10 cellular contexts compared by ENCODE assay signal in genomic region chr15:45391746-45392711, GRCh38. TPM values are rescaled to one million over a fixed set of nuclear protein-coding genes. Genes with fewer than 3 reads are reported as not detected.
DNase-seq lines count a peak whose midpoint lies in the region; ATAC-seq and TF ChIP-seq lines count a peak whose summit lies in the region.
"Had no signal": no experiment of that assay in that cellular context is flagged by ENCODE, and none has a peak within 500 bp of the region (broad histone marks: within the 10 kb centered on the region; RNA-seq: fewer than 3 reads in every experiment).

No MANE protein-coding gene starts in this region.

- H3K79me2 ChIP-seq in osteoblast (ENCODE audit: insufficient read depth, low read length): no peaks in the 10 kb centered on the region

- DNase-seq in GDM1 (lab: John Stamatoyannopoulos, UW) (peak; percentile 14), left colon (no peak), osteoblast (ENCODE audit: insufficient read length, low spot score, missing footprints) (no peak)
- DNase-seq in activated CD4-positive, alpha-beta T cell treated with anti-CD3 and anti-CD28 coated beads, Interleukin-2, amount 10 ng/mL, durations not matched to agents 7 days and 5 days: no peak
- DNase-seq: NCI-H1092 had no signal

- no peaks in the 10 kb centered on the region for H3K4me1 Mint-ChIP-seq in activated CD4-positive, alpha-beta T cell treated with anti-CD3 and anti-CD28 coated beads, Interleukin-2, amount 10 ng/mL, durations not matched to agents 7 days and 5 days

- ATAC-seq in GM19463 (IDR thresholded peaks at IDR 0.05; ENCODE audit: unreplicated experiment): peak; percentile 94
- peak; percentile 97 for ATAC-seq in HG03175 (IDR thresholded peaks at IDR 0.05; ENCODE audit: unreplicated experiment)
- ATAC-seq in left colon: no peak
- no peak for ATAC-seq in SK-N-SH treated with all-trans-retinoic acid at 6 μM for 48 hours

- no peak for TF ChIP-seq CTCF in osteoblast (IDR thresholded peaks at IDR 0.05; ENCODE audit: extremely low read depth, low read depth, low read length)

- CTCF ChIA-PET in activated CD4-positive, alpha-beta T cell treated with anti-CD3 and anti-CD28 coated beads, Interleukin-2, amount 10 ng/mL, durations not matched to agents 7 days and 5 days (lab: Charles Lee): interaction anchor here (0.5 to 1.4 kb wide), 5 partner anchors 11 to 212 kb away, joined by 3 read pairs; a partner anchor contains a TSS

- H3K4me3 ChIP-seq in osteoblast (ENCODE audit: insufficient read depth, low read length): no peak overlapping the region

- H3K9me3 ChIP-seq in osteoblast (ENCODE audit: low read depth, low read length): no peaks in the 10 kb centered on the region

- no peak overlapping the region for H2AFZ ChIP-seq in osteoblast (ENCODE audit: low read length)

- H3K4me2 ChIP-seq in osteoblast (ENCODE audit: insufficient read depth, low read length): no peak overlapping the region

- intact Hi-C loops in left colon (cut with DNase I, micrococcal nuclease): loop anchor here in 1 of 2 donors (10.0 kb wide), 1 partner anchor 187 kb away; no protein-coding TSS in a partner anchor

- no peaks in the 10 kb centered on the region for H3K36me3 ChIP-seq in osteoblast (ENCODE audit: insufficient read depth, low read length)

- H3K27ac ChIP-seq in angular gyrus (ENCODE audit: low read depth, low read length) (peak overlapping the region; percentile 10), osteoblast (ENCODE audit: low read depth, low read length) (no peak overlapping the region)

- no peaks in the 10 kb centered on the region for H3K4me1 ChIP-seq in osteoblast (ENCODE audit: insufficient read depth, low read length)

- H3K4me3 Mint-ChIP-seq in activated CD4-positive, alpha-beta T cell treated with anti-CD3 and anti-CD28 coated beads, Interleukin-2, amount 10 ng/mL, durations not matched to agents 7 days and 5 days: no peak overlapping the region

- no peak overlapping the region for H3K27ac Mint-ChIP-seq in activated CD4-positive, alpha-beta T cell treated with anti-CD3 and anti-CD28 coated beads, Interleukin-2, amount 10 ng/mL, durations not matched to agents 7 days and 5 days
- H3K27ac Mint-ChIP-seq: activated T-helper 2 cell treated with anti-CD3 and anti-CD28 coated beads, Interferon-gamma antibody, Interleukin-2, Interleukin-4, amounts not matched to agents 10 μg/mL and 5 μg/mL and 100 μg/mL, durations not matched to agents 14 hours and 24 hours and 36 hours had no signal

- peaks cover 4% of the 10 kb centered on the region for H3K27me3 Mint-ChIP-seq in activated CD4-positive, alpha-beta T cell treated with anti-CD3 and anti-CD28 coated beads, Interleukin-2, amount 10 ng/mL, durations not matched to agents 7 days and 5 days

- peaks cover 30% of the 10 kb centered on the region for H3K27me3 ChIP-seq in osteoblast (ENCODE audit: insufficient read depth, low read length)

- POLR2A ChIA-PET in activated CD4-positive, alpha-beta T cell treated with anti-CD3 and anti-CD28 coated beads, Interleukin-2, amount 10 ng/mL, durations not matched to agents 7 days and 5 days (lab: Charles Lee): interaction anchor here (0.6 kb wide), 1 partner anchor 28 kb away, joined by 3 read pairs; no protein-coding TSS in a partner anchor

- H3K36me3 Mint-ChIP-seq in activated CD4-positive, alpha-beta T cell treated with anti-CD3 and anti-CD28 coated beads, Interleukin-2, amount 10 ng/mL, durations not matched to agents 7 days and 5 days (ENCODE audit: low read depth): no peaks in the 10 kb centered on the region

- no peaks in the 10 kb centered on the region for H4K20me1 ChIP-seq in osteoblast (ENCODE audit: insufficient read depth, low read length)

- no peaks in the 10 kb centered on the region for H3K9me3 Mint-ChIP-seq in activated CD4-positive, alpha-beta T cell treated with anti-CD3 and anti-CD28 coated beads, Interleukin-2, amount 10 ng/mL, durations not matched to agents 7 days and 5 days
- H3K9me3 Mint-ChIP-seq: activated T-helper 2 cell treated with anti-CD3 and anti-CD28 coated beads, Interferon-gamma antibody, Interleukin-2, Interleukin-4, amounts not matched to agents 10 μg/mL and 5 μg/mL and 100 μg/mL, durations not matched to agents 14 hours and 24 hours and 36 hours had no signal

TF ChIP-seq in SK-N-SH treated with all-trans-retinoic acid at 6 μM for 48 hours, 23 proteins besides CTCF, POLR2A, EP300 and RAD21 (continues in another document):
- TF ChIP-seq PPARA (CRISPR knock-in tag; IDR thresholded peaks at IDR 0.05; ENCODE audit: borderline replicate concordance) (no peak), ISL1 (CRISPR knock-in tag; IDR thresholded peaks at IDR 0.05) (no peak), PATZ1 (CRISPR knock-in tag; IDR thresholded peaks at IDR 0.05; ENCODE audit: borderline replicate concordance) (no peak), CSRNP3 (CRISPR knock-in tag; IDR thresholded peaks at IDR 0.05) (no peak), POU6F1 (CRISPR knock-in tag; IDR thresholded peaks at IDR 0.05; ENCODE audit: borderline replicate concordance, low read depth) (no peak), CSDC2 (CRISPR knock-in tag; IDR thresholded peaks at IDR 0.05) (no peak), GLIS3 (CRISPR knock-in tag; IDR thresholded peaks at IDR 0.05) (no peak), ARNTL (CRISPR knock-in tag; IDR thresholded peaks at IDR 0.05; ENCODE audit: borderline replicate concordance, low read depth) (no peak), ZNF70 (CRISPR knock-in tag; IDR thresholded peaks at IDR 0.05) (no peak), BACH2 (CRISPR knock-in tag; IDR thresholded peaks at IDR 0.05; ENCODE audit: borderline replicate concordance) (no peak), CREB5 (CRISPR knock-in tag; IDR thresholded peaks at IDR 0.05; ENCODE audit: low read depth) (no peak), ZFP30 (CRISPR knock-in tag; IDR thresholded peaks at IDR 0.05) (no peak)

RNA-seq across cellular contexts. Expression of gene GATM, which starts 13.7 kb away (rescaled TPM):
- 10 to 100 TPM in 1 of 2 donors, 1 to 10 TPM in 1; 3.5 to 12.0 TPM for total RNA-seq in left colon
- total RNA-seq in osteoblast: 0.59 and 0.72 TPM in 2 replicates
- 1 to 10 TPM; 1.6 to 2.0 TPM for total RNA-seq in activated CD4-positive, alpha-beta T cell treated with anti-CD3 and anti-CD28 coated beads, Interleukin-2, amount 10 ng/mL, durations not matched to agents 7 days and 5 days

Comparison
In these comparisons a context has a peak if more than half of its experiments do, and no peak if none do; other contexts are left out.
1. ATAC-seq: peak in GM19463 (single experiment) and HG03175 (single experiment); none in left colon (single experiment) and SK-N-SH treated with all-trans-retinoic acid at 6 μM for 48 hours (single experiment).